In genomic region chr1:168319691-168320090, GRCh38 we compare ENCODE assay signal across 15 cellular contexts.
"Had no signal": no experiment of that assay in that cellular context is flagged by ENCODE, and none has a peak within 500 bp of the region (broad histone marks: within the 10 kb centered on the region; RNA-seq: fewer than 3 reads in every experiment).

No MANE protein-coding gene starts in this region.

- H2AFZ ChIP-seq: hepatocyte had no signal

- H3K36me3 ChIP-seq: colonic mucosa, ovary, thyroid gland, vagina had no signal

- H3K9me3 ChIP-seq: colonic mucosa, ovary, thyroid gland, vagina had no signal

- H3K27me3 ChIP-seq: colonic mucosa, hepatocyte, ovary, thyroid gland, vagina had no signal

- H3K27ac ChIP-seq: colonic mucosa, epithelial cell of prostate, hepatocyte, thyroid gland, vagina had no signal

- H3K79me2 ChIP-seq: hepatocyte had no signal

- H3K4me3 ChIP-seq: colonic mucosa, hepatocyte, ovary, skin epidermis, thyroid gland, vagina had no signal

- H3K4me1 ChIP-seq: colonic mucosa, thyroid gland, vagina had no signal

- H3K4me2 ChIP-seq: hepatocyte had no signal

- DNase-seq: activated CD4-positive, alpha-beta memory T cell treated with anti-CD3 and anti-CD28 coated beads for 36 hours; activated CD4-positive, alpha-beta T cell treated with anti-CD3 and anti-CD28 coated beads for 1 hour; activated naive CD4-positive, alpha-beta T cell; activated T-cell treated with anti-CD3 and anti-CD28 coated beads, Interleukin-2, amount 50 U/mL, for 48 hours; aorta; colonic mucosa; effector CD4-positive, alpha-beta T cell; left cardiac atrium; retina; thyroid gland had no signal
